ENCODE assay signal across 21 cellular contexts in genomic region chr7:4067874-4068273, GRCh38.
"Had no signal": no experiment of that assay in that cellular context is flagged by ENCODE, and none has a peak within 500 bp of the region (broad histone marks: within the 10 kb centered on the region; RNA-seq: fewer than 3 reads in every experiment).

No MANE protein-coding gene starts in this region.

- H3K9ac ChIP-seq: parathyroid adenoma had no signal

- H3K4me1 ChIP-seq: foreskin keratinocyte, parathyroid adenoma, suprapubic skin, tibial nerve had no signal

- H3K36me3 Mint-ChIP-seq: activated naive CD8-positive, alpha-beta T cell treated with anti-CD3 and anti-CD28 coated beads, Interleukin-2, amount 10 ng/mL, durations not matched to agents 7 days and 5 days; memory B cell; natural killer cell treated with Interleukin-12 subunit alpha and Interleukin-12 subunit beta and Interleukin-15 and Interleukin-18, amount 100 ng/mL, for 72 hours; T-cell had no signal

- ATAC-seq: activated T-cell treated with anti-CD3 and anti-CD28 coated beads, Interleukin-2, amount 50 U/mL, for 72 hours; foreskin keratinocyte; natural killer cell treated with Interleukin-12 subunit alpha and Interleukin-12 subunit beta and Interleukin-15 and Interleukin-18, amount 100 ng/mL, for 72 hours; T-cell had no signal

- H3K27ac Mint-ChIP-seq: activated naive CD4-positive, alpha-beta T cell treated with anti-CD3 and anti-CD28 coated beads for 36 hours; activated naive CD8-positive, alpha-beta T cell treated with anti-CD3 and anti-CD28 coated beads, Interleukin-2, amount 10 ng/mL, durations not matched to agents 7 days and 5 days; activated T-cell treated with anti-CD3 and anti-CD28 coated beads, Interleukin-2, amount 50 U/mL, for 72 hours; memory B cell; natural killer cell treated with Interleukin-12 subunit alpha and Interleukin-12 subunit beta and Interleukin-15 and Interleukin-18, amount 100 ng/mL, for 72 hours; stimulated activated naive CD8-positive, alpha-beta T cell treated with anti-CD3 and anti-CD28 coated beads, Interleukin-15, Interleukin-2, amounts not matched to agents 100 ng/mL and 50 ng/mL, for 24 hours; T-cell; T-helper 2 cell treated with Interferon-gamma antibody and Interleukin-4, amounts not matched to agents 5 μg/mL and 100 μg/mL, for 36 hours had no signal

- H3K36me3 ChIP-seq: sigmoid colon had no signal

- H3K4me1 Mint-ChIP-seq: activated naive CD8-positive, alpha-beta T cell treated with anti-CD3 and anti-CD28 coated beads, Interleukin-2, amount 10 ng/mL, durations not matched to agents 7 days and 5 days had no signal

- H3K27me3 Mint-ChIP-seq: memory B cell, T-cell had no signal

- H3K27me3 ChIP-seq: foreskin keratinocyte, sigmoid colon, suprapubic skin, tibial nerve had no signal

- H3K27ac ChIP-seq: foreskin keratinocyte, parathyroid adenoma, sigmoid colon, suprapubic skin, tibial nerve had no signal

- H3K4me3 ChIP-seq: sigmoid colon, suprapubic skin, tibial nerve had no signal

- H3K9me3 ChIP-seq: sigmoid colon, suprapubic skin, tibial nerve had no signal

- H3K9me3 Mint-ChIP-seq: activated naive CD4-positive, alpha-beta T cell treated with anti-CD3 and anti-CD28 coated beads for 36 hours; activated naive CD8-positive, alpha-beta T cell treated with anti-CD3 and anti-CD28 coated beads, Interleukin-2, amount 10 ng/mL, durations not matched to agents 7 days and 5 days; activated T-cell treated with anti-CD3 and anti-CD28 coated beads, Interleukin-2, amount 50 U/mL, for 72 hours; memory B cell; natural killer cell treated with Interleukin-12 subunit alpha and Interleukin-12 subunit beta and Interleukin-15 and Interleukin-18, amount 100 ng/mL, for 72 hours; stimulated activated naive CD8-positive, alpha-beta T cell treated with anti-CD3 and anti-CD28 coated beads, Interleukin-15, Interleukin-2, amounts not matched to agents 100 ng/mL and 50 ng/mL, for 24 hours; T-cell; T-helper 2 cell treated with Interferon-gamma antibody and Interleukin-4, amounts not matched to agents 5 μg/mL and 100 μg/mL, for 36 hours had no signal

- H3K4me3 Mint-ChIP-seq: activated naive CD4-positive, alpha-beta T cell treated with anti-CD3 and anti-CD28 coated beads for 36 hours; activated naive CD8-positive, alpha-beta T cell treated with anti-CD3 and anti-CD28 coated beads, Interleukin-2, amount 10 ng/mL, durations not matched to agents 7 days and 5 days; activated T-cell treated with anti-CD3 and anti-CD28 coated beads, Interleukin-2, amount 50 U/mL, for 72 hours; memory B cell; natural killer cell treated with Interleukin-12 subunit alpha and Interleukin-12 subunit beta and Interleukin-15 and Interleukin-18, amount 100 ng/mL, for 72 hours; stimulated activated naive CD8-positive, alpha-beta T cell treated with anti-CD3 and anti-CD28 coated beads, Interleukin-15, Interleukin-2, amounts not matched to agents 100 ng/mL and 50 ng/mL, for 24 hours; T-cell; T-helper 2 cell treated with Interferon-gamma antibody and Interleukin-4, amounts not matched to agents 5 μg/mL and 100 μg/mL, for 36 hours had no signal

- DNase-seq: activated CD4-positive, alpha-beta T cell treated with anti-CD3 and anti-CD28 coated beads for 1 hour; activated CD8-positive, alpha-beta memory T cell treated with anti-CD3 and anti-CD28 coated beads, Interleukin-2, amount 50 U/mL, for 48 hours; activated effector memory CD4-positive, alpha-beta T cell treated with Interleukin-2 at 50 U/mL for 16 hours; activated naive CD4-positive, alpha-beta T cell treated with anti-CD3 and anti-CD28 coated beads for 36 hours; activated naive CD8-positive, alpha-beta T cell treated with anti-CD3 and anti-CD28 coated beads, Interleukin-2, amount 10 ng/mL, durations not matched to agents 7 days and 5 days; activated T-cell treated with anti-CD3 and anti-CD28 coated beads, Interleukin-2, amount 50 U/mL, for 72 hours; amniotic stem cell; effector CD4-positive, alpha-beta T cell; erythroblast; foreskin keratinocyte; hippocampal formation; sigmoid colon; stimulated activated CD4-positive, alpha-beta T cell treated with anti-CD3 and anti-CD28 coated beads, Interleukin-4, amount 100 ng/mL, for 1 hour; T-cell had no signal

- H2AFZ ChIP-seq: parathyroid adenoma had no signal

- H3K79me2 ChIP-seq: parathyroid adenoma had no signal
